Comparison of ENCODE assay signal across 1 cellular context in the genomic region with DNA sequence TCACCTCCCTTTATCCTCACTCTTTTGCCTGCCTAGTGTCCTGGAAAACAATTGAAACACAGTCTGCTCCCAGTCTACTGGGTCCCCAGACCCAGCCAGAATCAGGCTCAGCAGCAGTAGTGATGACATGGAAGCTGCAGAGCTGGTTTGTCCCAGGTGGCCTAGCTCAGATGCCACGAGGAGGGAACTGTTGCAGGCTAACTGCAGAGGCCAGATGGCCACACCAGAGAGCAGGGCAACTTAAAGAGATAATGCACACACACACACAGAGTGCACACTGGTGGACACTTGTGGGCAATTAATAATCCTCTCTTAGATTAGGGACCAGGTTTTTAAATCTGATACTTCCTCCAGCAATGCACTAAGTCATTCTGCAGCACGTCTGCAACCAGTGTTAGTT.
TF ChIP-seq lines count a peak whose summit lies in the region.

No MANE protein-coding gene starts in this region.

TF ChIP-seq in K562, 482 proteins besides CTCF, POLR2A, EP300 and RAD21:
- TF ChIP-seq, protein P1, sequence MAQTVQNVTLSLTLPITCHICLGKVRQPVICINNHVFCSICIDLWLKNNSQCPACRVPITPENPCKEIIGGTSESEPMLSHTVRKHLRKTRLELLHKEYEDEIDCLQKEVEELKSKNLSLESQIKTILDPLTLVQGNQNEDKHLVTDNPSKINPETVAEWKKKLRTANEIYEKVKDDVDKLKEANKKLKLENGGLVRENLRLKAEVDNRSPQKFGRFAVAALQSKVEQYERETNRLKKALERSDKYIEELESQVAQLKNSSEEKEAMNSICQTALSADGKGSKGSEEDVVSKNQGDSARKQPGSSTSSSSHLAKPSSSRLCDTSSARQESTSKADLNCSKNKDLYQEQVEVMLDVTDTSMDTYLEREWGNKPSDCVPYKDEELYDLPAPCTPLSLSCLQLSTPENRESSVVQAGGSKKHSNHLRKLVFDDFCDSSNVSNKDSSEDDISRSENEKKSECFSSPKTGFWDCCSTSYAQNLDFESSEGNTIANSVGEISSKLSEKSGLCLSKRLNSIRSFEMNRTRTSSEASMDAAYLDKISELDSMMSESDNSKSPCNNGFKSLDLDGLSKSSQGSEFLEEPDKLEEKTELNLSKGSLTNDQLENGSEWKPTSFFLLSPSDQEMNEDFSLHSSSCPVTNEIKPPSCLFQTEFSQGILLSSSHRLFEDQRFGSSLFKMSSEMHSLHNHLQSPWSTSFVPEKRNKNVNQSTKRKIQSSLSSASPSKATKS (CRISPR knock-in tag; IDR thresholded peaks at IDR 0.05) = no peak
- TF ChIP-seq, protein P2, sequence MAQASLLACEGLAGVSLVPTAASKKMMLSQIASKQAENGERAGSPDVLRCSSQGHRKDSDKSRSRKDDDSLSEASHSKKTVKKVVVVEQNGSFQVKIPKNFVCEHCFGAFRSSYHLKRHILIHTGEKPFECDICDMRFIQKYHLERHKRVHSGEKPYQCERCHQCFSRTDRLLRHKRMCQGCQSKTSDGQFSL (CRISPR knock-in tag; IDR thresholded peaks at IDR 0.05) = no peak
- TF ChIP-seq, protein P2 (tag; IDR thresholded peaks at IDR 0.05) = no peak
- TF ChIP-seq, protein P3, sequence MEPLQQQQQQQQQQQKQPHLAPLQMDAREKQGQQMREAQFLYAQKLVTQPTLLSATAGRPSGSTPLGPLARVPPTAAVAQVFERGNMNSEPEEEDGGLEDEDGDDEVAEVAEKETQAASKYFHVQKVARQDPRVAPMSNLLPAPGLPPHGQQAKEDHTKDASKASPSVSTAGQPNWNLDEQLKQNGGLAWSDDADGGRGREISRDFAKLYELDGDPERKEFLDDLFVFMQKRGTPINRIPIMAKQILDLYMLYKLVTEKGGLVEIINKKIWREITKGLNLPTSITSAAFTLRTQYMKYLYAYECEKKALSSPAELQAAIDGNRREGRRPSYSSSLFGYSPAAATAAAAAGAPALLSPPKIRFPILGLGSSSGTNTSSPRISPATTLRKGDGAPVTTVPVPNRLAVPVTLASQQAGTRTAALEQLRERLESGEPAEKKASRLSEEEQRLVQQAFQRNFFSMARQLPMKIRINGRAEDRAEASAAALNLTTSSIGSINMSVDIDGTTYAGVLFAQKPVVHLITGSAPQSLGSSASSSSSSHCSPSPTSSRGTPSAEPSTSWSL (CRISPR knock-in tag; IDR thresholded peaks at IDR 0.05; ENCODE audit: borderline replicate concordance) = no peak
- TF ChIP-seq C11orf30 (IDR thresholded peaks at IDR 0.05; ENCODE audit: low read depth) = no peak
- TF ChIP-seq, protein P4, sequence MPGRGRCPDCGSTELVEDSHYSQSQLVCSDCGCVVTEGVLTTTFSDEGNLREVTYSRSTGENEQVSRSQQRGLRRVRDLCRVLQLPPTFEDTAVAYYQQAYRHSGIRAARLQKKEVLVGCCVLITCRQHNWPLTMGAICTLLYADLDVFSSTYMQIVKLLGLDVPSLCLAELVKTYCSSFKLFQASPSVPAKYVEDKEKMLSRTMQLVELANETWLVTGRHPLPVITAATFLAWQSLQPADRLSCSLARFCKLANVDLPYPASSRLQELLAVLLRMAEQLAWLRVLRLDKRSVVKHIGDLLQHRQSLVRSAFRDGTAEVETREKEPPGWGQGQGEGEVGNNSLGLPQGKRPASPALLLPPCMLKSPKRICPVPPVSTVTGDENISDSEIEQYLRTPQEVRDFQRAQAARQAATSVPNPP (IDR thresholded peaks at IDR 0.05; ENCODE audit: borderline replicate concordance, insufficient read depth, insufficient read length) = no peak
- TF ChIP-seq CBFA2T3 (IDR thresholded peaks at IDR 0.05) = no peak
- TF ChIP-seq ZNF3 (CRISPR knock-in tag; IDR thresholded peaks at IDR 0.05) = no peak
- no peak for TF ChIP-seq GTF2E2 (tag; IDR thresholded peaks at IDR 0.05)
